ENCODE assay signal across 8 cellular contexts in the genomic region with DNA sequence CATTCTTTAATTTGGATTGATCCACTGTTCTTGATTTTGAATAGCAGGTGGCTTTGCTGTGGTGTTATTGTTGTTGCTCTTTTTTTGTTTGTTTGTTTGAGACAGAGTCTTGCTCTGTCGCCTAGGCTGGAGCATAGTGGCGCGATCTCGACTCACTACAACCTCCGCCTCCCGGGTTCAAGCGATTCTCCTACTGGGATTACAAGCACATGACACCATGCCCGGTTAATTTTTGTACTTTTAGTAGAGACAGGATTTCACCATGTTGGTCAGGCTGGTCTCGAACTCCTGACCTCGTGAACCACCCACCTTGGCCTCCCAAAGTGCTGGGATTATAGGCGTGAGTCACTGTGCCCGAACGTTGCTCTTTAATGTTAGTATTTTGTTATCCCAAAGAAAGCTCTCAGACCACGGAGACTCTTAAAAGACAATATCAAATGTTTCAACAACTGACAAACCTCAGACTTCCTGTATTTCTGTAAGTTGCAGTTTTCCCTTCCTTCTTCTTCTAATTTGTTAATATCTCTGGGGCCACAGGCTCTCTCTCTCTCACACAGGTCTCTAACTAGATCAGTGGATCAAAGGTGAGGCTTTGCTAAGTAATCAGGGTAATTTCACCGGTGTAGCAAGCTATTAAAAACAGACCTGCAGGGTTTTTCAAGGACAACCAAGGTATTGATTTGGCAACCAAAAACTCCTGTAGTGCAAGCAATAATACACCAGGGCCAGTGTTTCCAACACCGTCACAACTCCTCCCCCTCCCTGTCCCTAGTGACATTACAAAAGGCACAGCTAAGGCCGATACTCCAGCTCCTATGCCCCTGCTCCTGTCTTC. TPM values are rescaled to one million over a fixed set of nuclear protein-coding genes. Genes with fewer than 3 reads are reported as not detected.
DNase-seq lines count a peak whose midpoint lies in the region; ATAC-seq, FAIRE-seq and TF ChIP-seq lines count a peak whose summit lies in the region.

No MANE protein-coding gene starts in this region.

- H3K4me3 ChIP-seq in CD4-positive, alpha-beta memory T cell (ENCODE audit: low read length in 2 of 2): peak overlapping the region; percentile 19 to 26

- H3K4me1 ChIP-seq in CD4-positive, alpha-beta memory T cell (ENCODE audit: insufficient read depth, low read length): peaks cover 37% of the 10 kb centered on the region

- CTCF ChIA-PET in CD4-positive, alpha-beta memory T cell (lab: Charles Lee; ENCODE audit: partially characterized antibody): interaction anchor here (0.6 to 3.2 kb wide), 19 partner anchors 11 to 273 kb away, joined by 3 to 17 read pairs (median 5); no protein-coding TSS in a partner anchor

- TF ChIP-seq CTCF in type B pancreatic cell (conservative IDR thresholded peaks at IDR 0.05): peak; percentile 17

- no peaks in the 10 kb centered on the region for H3K36me3 Mint-ChIP-seq in CD4-positive, alpha-beta memory T cell
- H3K36me3 Mint-ChIP-seq in T-helper 2 cell treated with Interferon-gamma antibody and Interleukin-4, amounts not matched to agents 5 μg/mL and 100 μg/mL, for 36 hours (ENCODE audit: low read depth): no peaks in the 10 kb centered on the region
- peaks cover 8% of the 10 kb centered on the region for H3K36me3 Mint-ChIP-seq in central memory CD8-positive, alpha-beta T cell (ENCODE audit: insufficient read depth)
- H3K36me3 Mint-ChIP-seq in type B pancreatic cell: no peaks in the 10 kb centered on the region

- peak overlapping the region; percentile 59 for H3K27ac ChIP-seq in CD4-positive, alpha-beta memory T cell (ENCODE audit: low read depth, low read length)

- H3K27ac Mint-ChIP-seq in CD4-positive, alpha-beta memory T cell: peak overlapping the region; percentile 94 to 99 (median 98)
- H3K27ac Mint-ChIP-seq in T-helper 2 cell treated with Interferon-gamma antibody and Interleukin-4, amounts not matched to agents 5 μg/mL and 100 μg/mL, for 36 hours: peak overlapping the region; percentile 95
- H3K27ac Mint-ChIP-seq in central memory CD8-positive, alpha-beta T cell (ENCODE audit: low read depth): peak overlapping the region; percentile 98
- H3K27ac Mint-ChIP-seq in type B pancreatic cell: peak overlapping the region; percentile 99

- intact Hi-C loops in CD4-positive, alpha-beta memory T cell (cut with micrococcal nuclease): loop anchor here (1.0 to 5.0 kb wide), 8 partner anchors 18 to 228 kb away; no protein-coding TSS in a partner anchor

- peak; percentile 47 to 85 (median 52) for DNase-seq in CD4-positive, alpha-beta memory T cell
- DNase-seq in HTR-8/SVneo (ENCODE audit: insufficient read length, low spot score) (peak; percentile 83), medulla oblongata (ENCODE audit: extremely low spot score) (peak; percentile 68), type B pancreatic cell (ENCODE audit: extremely low spot score, unreplicated experiment) (no peak)
- DNase-seq in T-helper 2 cell treated with Interferon-gamma antibody and Interleukin-4, amounts not matched to agents 5 μg/mL and 100 μg/mL, for 36 hours (ENCODE audit: low spot score): peak; percentile 55
- DNase-seq in central memory CD8-positive, alpha-beta T cell (ENCODE audit: low spot score in 2 of 2): peak in 1 of 2 donors; percentile 29

- no peaks in the 10 kb centered on the region for H3K27me3 Mint-ChIP-seq in CD4-positive, alpha-beta memory T cell
- no peaks in the 10 kb centered on the region for H3K27me3 Mint-ChIP-seq in T-helper 2 cell treated with Interferon-gamma antibody and Interleukin-4, amounts not matched to agents 5 μg/mL and 100 μg/mL, for 36 hours (ENCODE audit: low read depth)
- no peaks in the 10 kb centered on the region for H3K27me3 Mint-ChIP-seq in central memory CD8-positive, alpha-beta T cell
- H3K27me3 Mint-ChIP-seq in type B pancreatic cell: no peaks in the 10 kb centered on the region

- H3K36me3 ChIP-seq in CD4-positive, alpha-beta memory T cell (ENCODE audit: insufficient read depth, low read length): no peaks in the 10 kb centered on the region

- FAIRE-seq in HTR-8/SVneo (lab: Jason Lieb, UNC): no peak

- no peaks in the 10 kb centered on the region for H3K9me3 ChIP-seq in CD4-positive, alpha-beta memory T cell (ENCODE audit: control insufficient read depth in 1 of 2, low read length in 2 of 2)

- H3K4me1 Mint-ChIP-seq in CD4-positive, alpha-beta memory T cell: peaks cover 14 to 56% (median 37%) of the 10 kb centered on the region in 4 donors
- H3K4me1 Mint-ChIP-seq in T-helper 2 cell treated with Interferon-gamma antibody and Interleukin-4, amounts not matched to agents 5 μg/mL and 100 μg/mL, for 36 hours (ENCODE audit: low read depth): peaks cover 45% of the 10 kb centered on the region
- peaks cover 35% of the 10 kb centered on the region for H3K4me1 Mint-ChIP-seq in central memory CD8-positive, alpha-beta T cell
- peaks cover 17% of the 10 kb centered on the region for H3K4me1 Mint-ChIP-seq in type B pancreatic cell (ENCODE audit: unreplicated experiment)

- POLR2A ChIA-PET in CD4-positive, alpha-beta memory T cell (lab: Charles Lee; ENCODE audit: partially characterized antibody): interaction anchor here (0.6 to 5.7 kb wide), 42 partner anchors 10 to 1232 kb away, joined by 3 to 96 read pairs (median 4); a partner anchor contains a TSS

- peak; percentile 31 for ATAC-seq in GM21367 (IDR thresholded peaks at IDR 0.05; ENCODE audit: unreplicated experiment)
- ATAC-seq in central memory CD8-positive, alpha-beta T cell (replicated peaks; ENCODE audit: extremely low read depth, poor library complexity, severe bottlenecking): peak; percentile 54
- no peak for ATAC-seq in HG02970 (IDR thresholded peaks at IDR 0.05; ENCODE audit: low FRiP score, unreplicated experiment)

- H3K4me3 Mint-ChIP-seq in CD4-positive, alpha-beta memory T cell: peak overlapping the region; percentile 75 to 93 (median 86)
- H3K4me3 Mint-ChIP-seq in T-helper 2 cell treated with Interferon-gamma antibody and Interleukin-4, amounts not matched to agents 5 μg/mL and 100 μg/mL, for 36 hours: peak overlapping the region; percentile 80
- peak overlapping the region; percentile 72 for H3K4me3 Mint-ChIP-seq in central memory CD8-positive, alpha-beta T cell
- H3K4me3 Mint-ChIP-seq in type B pancreatic cell: peak overlapping the region; percentile 79

- H3K9me3 Mint-ChIP-seq in CD4-positive, alpha-beta memory T cell: peaks cover 0 to 1% (median 0%) of the 10 kb centered on the region in 8 donors
- no peaks in the 10 kb centered on the region for H3K9me3 Mint-ChIP-seq in T-helper 2 cell treated with Interferon-gamma antibody and Interleukin-4, amounts not matched to agents 5 μg/mL and 100 μg/mL, for 36 hours
- H3K9me3 Mint-ChIP-seq in central memory CD8-positive, alpha-beta T cell: no peaks in the 10 kb centered on the region
- H3K9me3 Mint-ChIP-seq in type B pancreatic cell: no peaks in the 10 kb centered on the region

- H3K27me3 ChIP-seq in CD4-positive, alpha-beta memory T cell (ENCODE audit: insufficient read depth, low read length): no peaks in the 10 kb centered on the region

RNA-seq across cellular contexts. Expression of a gene that starts 48.8 kb away (rescaled TPM):
- total RNA-seq in CD4-positive, alpha-beta memory T cell: 100 to 1,000 TPM; 100 to 111 TPM
- 10 to 100 TPM; 11.6 to 28.6 TPM for polyA plus RNA-seq in CD4-positive, alpha-beta memory T cell
- 32.8 and 78.1 TPM in 2 replicates for total RNA-seq in type B pancreatic cell (ENCODE audit: low replicate concordance)
